Comparison of ENCODE assay signal across 11 cellular contexts in genomic region chr22:35314161-35314942, GRCh38. TPM values are rescaled to one million over a fixed set of nuclear protein-coding genes. Genes with fewer than 3 reads are reported as not detected.
DNase-seq lines count a peak whose midpoint lies in the region; ATAC-seq, FAIRE-seq and TF ChIP-seq lines count a peak whose summit lies in the region.
"Had no signal": no experiment of that assay in that cellular context is flagged by ENCODE, and none has a peak within 500 bp of the region (broad histone marks: within the 10 kb centered on the region; RNA-seq: fewer than 3 reads in every experiment).

No MANE protein-coding gene starts in this region.

- peaks cover 11% of the 10 kb centered on the region for H3K36me3 Mint-ChIP-seq in activated naive CD4-positive, alpha-beta T cell treated with anti-CD3 and anti-CD28 coated beads, Interleukin-2, amount 10 ng/mL, durations not matched to agents 7 days and 5 days
- H3K36me3 Mint-ChIP-seq in CD8-positive, alpha-beta T cell: peaks cover 56% of the 10 kb centered on the region

- H3K79me2 ChIP-seq in GM12878 (ENCODE audit: control insufficient read depth, insufficient read depth, low read length): peaks cover 7% of the 10 kb centered on the region

- no peak overlapping the region for H2AFZ ChIP-seq in GM12878 (ENCODE audit: control insufficient read depth, low read depth, low read length)

- peak; percentile 20 for DNase-seq in activated naive CD4-positive, alpha-beta T cell treated with anti-CD3 and anti-CD28 coated beads, Interleukin-2, amount 10 ng/mL, durations not matched to agents 7 days and 5 days
- DNase-seq in activated naive CD4-positive, alpha-beta T cell treated with anti-CD3 and anti-CD28 coated beads, Interleukin-2, amount 50 U/mL, for 16 hours: no peak
- no peak for DNase-seq in GM12878 (ENCODE audit: low read depth, low spot score)
- DNase-seq in left kidney (ENCODE audit: low read depth, low spot score): peak; percentile 56
- DNase-seq in uterus: peak; percentile 12 to 13
- DNase-seq in cerebellar cortex (ENCODE audit: low spot score): no peak
- DNase-seq in CD8-positive, alpha-beta T cell: no peak
- DNase-seq in effector CD8-positive, alpha-beta T cell (lab: John Stamatoyannopoulos, UW): no peak
- DNase-seq: activated CD4-positive, CD25-positive, alpha-beta regulatory T cell; stimulated activated CD4-positive, alpha-beta T cell treated with anti-CD3 and anti-CD28 coated beads, Interleukin-4, amount 100 ng/mL, for 4 hours had no signal

- H3K36me3 ChIP-seq in GM12878 (ENCODE audit: control insufficient read depth in 2 of 2, insufficient read depth in 2 of 2, low read length in 1 of 2) (peaks cover 0 to 2% of the 10 kb centered on the region in 2 experiments; a peak in 3 of 4 replicates), uterus (no peaks in the 10 kb centered on the region)
- H3K36me3 ChIP-seq in CD8-positive, alpha-beta T cell (ENCODE audit: insufficient read depth, low read length): peaks cover 11% of the 10 kb centered on the region

- no peak overlapping the region for H3K27ac Mint-ChIP-seq in activated naive CD4-positive, alpha-beta T cell treated with anti-CD3 and anti-CD28 coated beads, Interleukin-2, amount 10 ng/mL, durations not matched to agents 7 days and 5 days
- no peak overlapping the region for H3K27ac Mint-ChIP-seq in CD8-positive, alpha-beta T cell

- TF ChIP-seq POLR2A in GM12878 (IDR thresholded peaks at IDR 0.05; ENCODE audit: low read depth, low read length): no peak
- no peak for TF ChIP-seq POLR2A in uterus (IDR thresholded peaks at IDR 0.05)

- SMC1A ChIA-PET in GM12878 (lab: Charles Lee; ENCODE audit: uncharacterized antibody, unreplicated experiment): interaction anchor here (1.2 to 1.7 kb wide), 2 partner anchors 8 to 19 kb away, joined by 3 read pairs; no protein-coding TSS in a partner anchor

- H3K27ac ChIP-seq in GM12878 (ENCODE audit: control insufficient read depth, insufficient read depth) (no peak overlapping the region), uterus (peak overlapping the region in 1 of 2 donors; percentile 23)
- no peak overlapping the region for H3K27ac ChIP-seq in CD8-positive, alpha-beta T cell (ENCODE audit: low read depth, low read length)
- H3K27ac ChIP-seq: left lung had no signal

- FAIRE-seq in GM12878 (lab: Jason Lieb, UNC): no peak

- H3K4me1 ChIP-seq in GM12878 (ENCODE audit: control insufficient read depth, insufficient read depth, low read length): peaks cover 47% of the 10 kb centered on the region
- H3K4me1 ChIP-seq in uterus: peaks cover 0 to 22% of the 10 kb centered on the region in 2 donors
- H3K4me1 ChIP-seq in CD8-positive, alpha-beta T cell (ENCODE audit: insufficient read depth, low read length): peaks cover 11% of the 10 kb centered on the region

- no peaks in the 10 kb centered on the region for H3K9me3 ChIP-seq in GM12878 (replicated peaks; ENCODE audit: control insufficient read depth, insufficient read depth, low read length)
- no peaks in the 10 kb centered on the region for H3K9me3 ChIP-seq in uterus
- H3K9me3 ChIP-seq in CD8-positive, alpha-beta T cell (ENCODE audit: low read length): no peaks in the 10 kb centered on the region
- H3K9me3 ChIP-seq: left lung had no signal

- H3K4me3 ChIP-seq in GM12878 (no peak overlapping the region), uterus (no peak overlapping the region)
- H3K4me3 ChIP-seq in CD8-positive, alpha-beta T cell (ENCODE audit: low read depth, low read length): no peak overlapping the region
- H3K4me3 ChIP-seq: left lung had no signal

- no peak for TF ChIP-seq RAD21 in GM12878 (IDR thresholded peaks at IDR 0.05; ENCODE audit: insufficient read depth, low read depth, low read length)

- in situ Hi-C loops in GM12878 (cut with MboI): no loop called here

- ATAC-seq in GM12878: no peak
- ATAC-seq in CD8-positive, alpha-beta T cell: no peak

- POLR2A ChIA-PET in GM12878 (lab: Charles Lee): no interaction called here
- POLR2A ChIA-PET in CD8-positive, alpha-beta T cell (lab: Charles Lee): no interaction called here

- H3K9ac ChIP-seq in GM12878 (ENCODE audit: control insufficient read depth, insufficient read depth, low read length): no peak overlapping the region; the same call in 1 of the 2 replicates

- peaks cover 65% of the 10 kb centered on the region for H3K4me1 Mint-ChIP-seq in activated naive CD4-positive, alpha-beta T cell treated with anti-CD3 and anti-CD28 coated beads, Interleukin-2, amount 10 ng/mL, durations not matched to agents 7 days and 5 days
- H3K4me1 Mint-ChIP-seq in CD8-positive, alpha-beta T cell (ENCODE audit: low read depth): peaks cover 41% of the 10 kb centered on the region

- H3K9me3 Mint-ChIP-seq in activated naive CD4-positive, alpha-beta T cell treated with anti-CD3 and anti-CD28 coated beads, Interleukin-2, amount 10 ng/mL, durations not matched to agents 7 days and 5 days: no peaks in the 10 kb centered on the region
- no peaks in the 10 kb centered on the region for H3K9me3 Mint-ChIP-seq in CD8-positive, alpha-beta T cell

- H4K20me1 ChIP-seq in GM12878 (ENCODE audit: control insufficient read depth, insufficient read depth): peaks cover 2% of the 10 kb centered on the region; the same call in 1 of the 2 replicates

- TF ChIP-seq CTCF in GM12878 (IDR thresholded peaks at IDR 0.05 in 2 of 3, conservative IDR thresholded peaks at IDR 0.05 in 1 of 3; ENCODE audit: control insufficient read depth in 2 of 3, extremely low read depth in 1 of 3, insufficient read depth in 1 of 3, low read depth in 3 of 3, low read length in 3 of 3): no peak
- no peak for TF ChIP-seq CTCF in uterus (IDR thresholded peaks at IDR 0.05)
- no peak for TF ChIP-seq CTCF in CD8-positive, alpha-beta T cell (IDR thresholded peaks at IDR 0.05)

- no peak overlapping the region for H3K4me2 ChIP-seq in GM12878 (ENCODE audit: control insufficient read depth, insufficient read depth)

- no peaks in the 10 kb centered on the region for H3K27me3 ChIP-seq in GM12878 (replicated peaks in 1 of 2; ENCODE audit: control insufficient read depth in 2 of 2, insufficient read depth in 2 of 2, low read length in 1 of 2)
- H3K27me3 ChIP-seq in uterus: no peaks in the 10 kb centered on the region
- no peaks in the 10 kb centered on the region for H3K27me3 ChIP-seq in CD8-positive, alpha-beta T cell (ENCODE audit: insufficient read depth, low read length)
- H3K27me3 ChIP-seq: left lung had no signal

- no peak for TF ChIP-seq EP300 in GM12878 (IDR thresholded peaks at IDR 0.05; ENCODE audit: borderline replicate concordance in 1 of 2, control insufficient read depth in 1 of 2, low read depth in 2 of 2, low read length in 2 of 2)

- CTCF ChIA-PET in activated naive CD4-positive, alpha-beta T cell treated with anti-CD3 and anti-CD28 coated beads, Interleukin-2, amount 10 ng/mL, durations not matched to agents 7 days and 5 days (lab: Charles Lee): no interaction called here
- CTCF ChIA-PET in GM12878 (lab: Yijun Ruan, JAX): interaction anchor here (0.8 kb wide), 1 partner anchor 82 kb away, joined by 4 read pairs; no protein-coding TSS in a partner anchor
- CTCF ChIA-PET in CD8-positive, alpha-beta T cell (lab: Charles Lee): interaction anchor here (0.7 kb wide), 1 partner anchor 16 kb away, joined by 3 read pairs; no protein-coding TSS in a partner anchor

- no peak overlapping the region for H3K4me3 Mint-ChIP-seq in activated naive CD4-positive, alpha-beta T cell treated with anti-CD3 and anti-CD28 coated beads, Interleukin-2, amount 10 ng/mL, durations not matched to agents 7 days and 5 days
- no peak overlapping the region for H3K4me3 Mint-ChIP-seq in CD8-positive, alpha-beta T cell

- 89% methylated on average over 14 of the region's 16 CpGs for WGBS in GM12878 (ENCODE audit: insufficient coverage, insufficient replicate concordance, low lambda C conversion rate, missing lambda C conversion rate)

- no TSS peak for BruUV-seq in GM12878 (replicated peaks; lab: Mats Ljungman, UMichigan)

- RAD21 ChIA-PET in GM12878 (lab: Charles Lee; ENCODE audit: unreplicated experiment): no interaction called here

- H3K27me3 Mint-ChIP-seq in activated naive CD4-positive, alpha-beta T cell treated with anti-CD3 and anti-CD28 coated beads, Interleukin-2, amount 10 ng/mL, durations not matched to agents 7 days and 5 days: no peaks in the 10 kb centered on the region
- no peaks in the 10 kb centered on the region for H3K27me3 Mint-ChIP-seq in CD8-positive, alpha-beta T cell (ENCODE audit: low read depth)

- intact Hi-C loops in GM12878 (cut with micrococcal nuclease; ENCODE audit: unreplicated experiment) (no loop called here), uterus (cut with DNase I; ENCODE audit: low total_unique reads) (no loop called here)
- intact Hi-C loops in CD8-positive, alpha-beta T cell (cut with DNase I, micrococcal nuclease): no loop called here

RNA-seq across cellular contexts. Expression of gene TOM1, which starts 14.7 kb away (rescaled TPM):
- 124 and 147 TPM in 2 replicates for total RNA-seq in GM12878 (2013; cell fraction: nucleolus; rRNA removed)
- 33.5 and 37.3 TPM in 2 replicates for total RNA-seq in GM12878 (2014; rRNA removed)
- 17.3 and 18.2 TPM in 2 replicates for total RNA-seq in GM12878 (2014; rRNA removed; fragmentation: Illumina TruSeq; extraction: Trizol)
- total RNA-seq in GM12878 (2021): 36.4 and 37.9 TPM in 2 replicates
- polyA plus RNA-seq in GM12878 (2011; ENCODE audit: low read depth): 23.4 TPM
- polyA plus RNA-seq in GM12878 (2011; rRNA removed): 32.2 and 64.6 TPM in 2 replicates
- 77.4 and 79.3 TPM in 2 replicates for polyA plus RNA-seq in GM12878 (2011; cell fraction: cytosol; rRNA removed)
- 95.7 and 99.1 TPM in 2 replicates for polyA plus RNA-seq in GM12878 (2011; cell fraction: nucleus; rRNA removed)
- 31.1 and 35.7 TPM in 2 replicates for polyA plus RNA-seq in GM12878 (2012)
- polyA plus RNA-seq in GM12878 (2014; fragmentation: Illumina TruSeq; extraction: Trizol): 33.0 and 60.6 TPM in 2 replicates
- 1 to 10 TPM; 2.2 to 2.9 TPM for polyA plus RNA-seq in GM12878 (2014; fragmentation: Nextera tagmentation; extraction: Ambion mirVana)
- polyA plus RNA-seq in GM12878 (2014; rRNA removed): 40.5 and 43.3 TPM in 2 replicates
- 10 to 100 TPM; 50.4 to 53.6 TPM for polyA plus RNA-seq in GM12878 (2016; fragmentation: Nextera tagmentation; extraction: Ambion mirVana)
- polyA minus RNA-seq in GM12878 (2011; rRNA and poly(A)+ RNA removed): 112 and 113 TPM in 2 replicates
- 20.8 and 21.0 TPM in 2 replicates for polyA minus RNA-seq in GM12878 (2011; cell fraction: cytosol; rRNA and poly(A)+ RNA removed)
- 51.9 and 56.4 TPM in 2 replicates for polyA minus RNA-seq in GM12878 (2011; cell fraction: nucleus; rRNA and poly(A)+ RNA removed)
- 10 to 100 TPM; 21.3 to 66.7 (median 52.5) TPM for total RNA-seq in uterus
- 100 to 1,000 TPM; 166 to 170 TPM for total RNA-seq in CD8-positive, alpha-beta T cell

RNA-seq across cellular contexts. Expression of gene HMGXB4, which starts 57.1 kb away (rescaled TPM):
- total RNA-seq in GM12878 (2013; cell fraction: nucleolus; rRNA removed): 113 and 123 TPM in 2 replicates
- 15.5 and 17.1 TPM in 2 replicates for total RNA-seq in GM12878 (2014; rRNA removed)
- 22.2 and 23.9 TPM in 2 replicates for total RNA-seq in GM12878 (2014; rRNA removed; fragmentation: Illumina TruSeq; extraction: Trizol)
- total RNA-seq in GM12878 (2021): 24.9 and 26.1 TPM in 2 replicates
- 10.4 TPM for polyA plus RNA-seq in GM12878 (2011; ENCODE audit: low read depth)
- 36.2 and 44.4 TPM in 2 replicates for polyA plus RNA-seq in GM12878 (2011; rRNA removed)
- polyA plus RNA-seq in GM12878 (2011; cell fraction: cytosol; rRNA removed): 16.3 and 18.0 TPM in 2 replicates
- polyA plus RNA-seq in GM12878 (2011; cell fraction: nucleus; rRNA removed): 27.4 and 31.0 TPM in 2 replicates
- 14.7 and 17.1 TPM in 2 replicates for polyA plus RNA-seq in GM12878 (2012)
- polyA plus RNA-seq in GM12878 (2014; fragmentation: Illumina TruSeq; extraction: Trizol): 32.9 and 39.5 TPM in 2 replicates
- 10 to 100 TPM; 32.1 to 44.5 TPM for polyA plus RNA-seq in GM12878 (2014; fragmentation: Nextera tagmentation; extraction: Ambion mirVana)
- polyA plus RNA-seq in GM12878 (2014; rRNA removed): 17.2 and 20.4 TPM in 2 replicates
- polyA plus RNA-seq in GM12878 (2016; fragmentation: Nextera tagmentation; extraction: Ambion mirVana): 10 to 100 TPM; 21.0 to 23.8 TPM
- polyA minus RNA-seq in GM12878 (2011; rRNA and poly(A)+ RNA removed): 51.0 and 52.7 TPM in 2 replicates
- 10.6 and 11.3 TPM in 2 replicates for polyA minus RNA-seq in GM12878 (2011; cell fraction: cytosol; rRNA and poly(A)+ RNA removed)
- 34.0 and 57.1 TPM in 2 replicates for polyA minus RNA-seq in GM12878 (2011; cell fraction: nucleus; rRNA and poly(A)+ RNA removed)
- 10 to 100 TPM; 15.1 to 29.6 (median 20.8) TPM for total RNA-seq in uterus
- total RNA-seq in CD8-positive, alpha-beta T cell: 10 to 100 TPM; 42.6 to 47.0 TPM

Comparison
In these comparisons a context has a peak if more than half of its experiments do, and no peak if none do; other contexts are left out.
1. DNase-seq: peak in activated naive CD4-positive, alpha-beta T cell treated with anti-CD3 and anti-CD28 coated beads, Interleukin-2, amount 10 ng/mL, durations not matched to agents 7 days and 5 days (single experiment), left kidney (single experiment) and uterus (2 of 2); none in activated naive CD4-positive, alpha-beta T cell treated with anti-CD3 and anti-CD28 coated beads, Interleukin-2, amount 50 U/mL, for 16 hours (single experiment), GM12878 (single experiment), cerebellar cortex (single experiment), CD8-positive, alpha-beta T cell (0 of 7) and effector CD8-positive, alpha-beta T cell (single experiment).